In the genomic region with DNA sequence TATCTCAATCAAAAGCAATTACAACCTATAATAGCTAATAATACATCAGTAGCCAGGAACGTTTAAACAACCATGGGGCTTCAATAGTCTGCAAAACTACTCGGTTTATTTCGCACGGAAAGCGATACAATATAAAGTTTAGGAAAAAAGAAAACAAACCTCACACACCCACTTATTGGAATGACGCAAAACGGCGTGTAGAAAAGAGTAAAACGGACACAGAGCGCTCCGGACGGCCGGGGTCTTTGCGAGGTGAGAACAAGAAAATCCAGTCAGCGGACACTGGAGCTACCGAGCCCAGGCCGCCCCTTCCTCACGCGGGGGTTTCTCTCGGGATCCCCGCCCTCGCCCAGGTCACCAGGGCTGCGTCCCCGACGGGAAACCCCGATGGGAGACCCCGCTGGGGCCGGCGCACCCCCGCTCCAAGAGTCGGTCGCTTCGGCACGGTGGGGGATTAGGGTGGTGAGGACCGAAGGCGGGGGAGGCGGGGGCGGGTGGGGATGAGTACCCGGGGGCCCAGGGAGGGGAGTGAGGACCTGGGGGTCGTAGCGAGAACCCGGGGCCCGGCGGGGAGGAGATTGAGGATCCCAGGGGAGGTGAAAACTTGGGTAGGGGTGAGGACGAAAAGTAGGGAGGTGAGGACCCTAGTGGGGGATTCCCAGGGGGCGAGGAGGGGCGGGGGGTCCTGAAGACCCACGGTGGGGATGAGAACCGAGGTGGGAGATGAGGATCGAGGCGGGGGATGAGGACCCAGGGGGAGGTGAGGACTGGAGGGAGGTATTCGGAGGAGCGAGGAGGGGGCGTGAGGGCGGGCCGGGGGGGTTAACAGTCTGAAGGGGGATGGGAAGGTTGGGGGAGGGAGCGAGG, we compare ENCODE assay signal across 8 cellular contexts. TPM values are rescaled to one million over a fixed set of nuclear protein-coding genes. Genes with fewer than 3 reads are reported as not detected.
DNase-seq lines count a peak whose midpoint lies in the region; ATAC-seq and TF ChIP-seq lines count a peak whose summit lies in the region.

No MANE protein-coding gene starts in this region.

- DNase-seq in GM06990 (ENCODE audit: extremely low read depth, insufficient read length): no peak
- no peak for DNase-seq in SJCRH30
- DNase-seq in fibroblast of pulmonary artery (ENCODE audit: low read depth): peak; percentile 13
- DNase-seq in retinal pigment epithelial cell (ENCODE audit: low read depth): no peak
- no peak for DNase-seq in UCSD-AML1 (lab: John Stamatoyannopoulos, UW; ENCODE audit: unreplicated experiment)
- DNase-seq in NCI-H526 treated with DMSO at 0.1 percent for 48 hours (lab: John Stamatoyannopoulos, UW): no peak

- H3K27me3 ChIP-seq in GM06990 (replicated peaks; ENCODE audit: control insufficient read depth, insufficient read depth, low read length): no peaks in the 10 kb centered on the region
- H3K27me3 ChIP-seq in SJCRH30: no peaks in the 10 kb centered on the region

- H3K9me3 ChIP-seq in SJCRH30 (replicated peaks): no peaks in the 10 kb centered on the region

- no peaks in the 10 kb centered on the region for H3K4me1 ChIP-seq in SJCRH30

- TF ChIP-seq CTCF in GM06990 (IDR thresholded peaks at IDR 0.05; ENCODE audit: insufficient read depth, low read length, poor library complexity, severe bottlenecking) (no peak), fibroblast of pulmonary artery (IDR thresholded peaks at IDR 0.05; ENCODE audit: low read length, missing control alignments) (no peak), retinal pigment epithelial cell (conservative IDR thresholded peaks at IDR 0.05; ENCODE audit: low read depth, low read length) (no peak)

- H3K4me3 ChIP-seq in GM06990 (replicated peaks; ENCODE audit: low read depth, low read length) (peak overlapping the region; percentile 98), SJCRH30 (peak overlapping the region; percentile 89), fibroblast of pulmonary artery (replicated peaks; ENCODE audit: low read depth, low read length) (peak overlapping the region; percentile 96), retinal pigment epithelial cell (ENCODE audit: low read length) (peak overlapping the region; percentile 96)

- peak overlapping the region; percentile 93; the same call in 1 of the 2 replicates for H3K27ac ChIP-seq in SJCRH30

- no peak for ATAC-seq in HG02763 (IDR thresholded peaks at IDR 0.05; ENCODE audit: unreplicated experiment)
- no peak for ATAC-seq in GM21367 (IDR thresholded peaks at IDR 0.05; ENCODE audit: unreplicated experiment)

- H3K36me3 ChIP-seq in GM06990 (ENCODE audit: control insufficient read depth, insufficient read depth, low read length) (peaks cover 2% of the 10 kb centered on the region), SJCRH30 (peaks cover 5% of the 10 kb centered on the region)

RNA-seq across cellular contexts. Expression of gene NELFA, which starts 0.7 kb away (rescaled TPM):
- 21.1 and 24.0 TPM in 2 replicates for total RNA-seq in SJCRH30 (2014; rRNA removed; shearing (Covaris generic))

RNA-seq across cellular contexts. Expression of gene NAT8L, which starts 51.1 kb away (rescaled TPM):
- 1.5 and 1.7 TPM in 2 replicates for total RNA-seq in SJCRH30 (2014; rRNA removed; shearing (Covaris generic))
